7 cellular contexts compared by ENCODE assay signal in genomic region chr6:37695857-37696219, GRCh38. TPM values are rescaled to one million over a fixed set of nuclear protein-coding genes. Genes with fewer than 3 reads are reported as not detected.
DNase-seq lines count a peak whose midpoint lies in the region; ATAC-seq and TF ChIP-seq lines count a peak whose summit lies in the region.

No MANE protein-coding gene starts in this region.

- H3K27me3 ChIP-seq in hepatocyte: peaks cover 62% of the 10 kb centered on the region

- WGBS in hepatocyte (ENCODE audit: low lambda C conversion rate, missing lambda C conversion rate): 11% methylated on average over 19 of the region's 19 CpGs

- H3K9me2 ChIP-seq in hepatocyte (replicated peaks; ENCODE audit: insufficient read depth): no peaks in the 10 kb centered on the region

- H3K9me3 ChIP-seq in HEK293 (ENCODE audit: control insufficient read depth, insufficient read depth, low read depth, low read length) (no peaks in the 10 kb centered on the region), hepatocyte (ENCODE audit: low read depth) (no peaks in the 10 kb centered on the region)

- H3K4me1 ChIP-seq in HEK293 (ENCODE audit: control insufficient read depth, insufficient read depth, low read length): peaks cover 11% of the 10 kb centered on the region; the same call in 1 of the 2 replicates
- H3K4me1 ChIP-seq in hepatocyte (ENCODE audit: insufficient read depth): peaks cover 11% of the 10 kb centered on the region

- no peaks in the 10 kb centered on the region for H3K9me3 Mint-ChIP-seq in activated B cell treated with CpG ODN at 0.5 μM for 24 hours
- no peaks in the 10 kb centered on the region for H3K9me3 Mint-ChIP-seq in stimulated activated memory B cell treated with anti-CD40 and anti-IgM and Interleukin-4, amounts not matched to agents 10 μg/mL and 1 μg/mL and 100 μg/mL, for 72 hours

- POLR2A ChIA-PET in HEK293 (lab: Yijun Ruan, JAX) (no interaction called here), activated B cell treated with CpG ODN at 0.5 μM for 24 hours (lab: Charles Lee) (no interaction called here)

- H3K4me3 ChIP-seq in HEK293 (ENCODE audit: low read depth, low read length) (peak overlapping the region; percentile 62), hepatocyte (peak overlapping the region; percentile 24)

- H3K79me2 ChIP-seq in hepatocyte: no peaks in the 10 kb centered on the region

- H3K4me2 ChIP-seq in hepatocyte: peak overlapping the region; percentile 99

- peaks cover 18% of the 10 kb centered on the region for H3K27me3 Mint-ChIP-seq in activated B cell treated with CpG ODN at 0.5 μM for 24 hours
- H3K27me3 Mint-ChIP-seq in stimulated activated memory B cell treated with anti-CD40 and anti-IgM and Interleukin-4, amounts not matched to agents 10 μg/mL and 1 μg/mL and 100 μg/mL, for 72 hours: peaks cover 20% of the 10 kb centered on the region

- CTCF ChIA-PET in HEK293 (lab: Yijun Ruan, JAX) (interaction anchor here (1.2 kb wide), 1 partner anchor 9 kb away, joined by 5 read pairs; no protein-coding TSS in a partner anchor), activated B cell treated with CpG ODN at 0.5 μM for 24 hours (lab: Charles Lee) (no interaction called here)

- ATAC-seq in activated B cell treated with CpG ODN at 0.5 μM for 24 hours (ENCODE audit: low read depth) (no peak), GM18907 (IDR thresholded peaks at IDR 0.05; ENCODE audit: unreplicated experiment) (no peak)
- no peak for ATAC-seq in stimulated activated memory B cell treated with anti-CD40 and anti-IgM and Interleukin-4, amounts not matched to agents 10 μg/mL and 1 μg/mL and 100 μg/mL, for 72 hours

- H3K27ac ChIP-seq in HEK293 (ENCODE audit: extremely low read depth, low read depth, low read length): no peak overlapping the region; the same call in 1 of the 2 replicates
- H3K27ac ChIP-seq in hepatocyte: no peak overlapping the region

- TF ChIP-seq CTCF in HEK293 (tag by site-specific recombination; IDR thresholded peaks at IDR 0.05): no peak
- no peak for TF ChIP-seq CTCF in activated B cell treated with CpG ODN at 0.5 μM for 24 hours (IDR thresholded peaks at IDR 0.05)
- TF ChIP-seq CTCF in hepatocyte (IDR thresholded peaks at IDR 0.05; ENCODE audit: poor library complexity): no peak

- H3K4me3 Mint-ChIP-seq in activated B cell treated with CpG ODN at 0.5 μM for 24 hours: peak overlapping the region; percentile 80
- H3K4me3 Mint-ChIP-seq in stimulated activated memory B cell treated with anti-CD40 and anti-IgM and Interleukin-4, amounts not matched to agents 10 μg/mL and 1 μg/mL and 100 μg/mL, for 72 hours: peak overlapping the region; percentile 82

- intact Hi-C loops in activated B cell treated with CpG ODN at 0.5 μM for 24 hours (cut with micrococcal nuclease) (loop anchor here (2.0 to 5.0 kb wide), 6 partner anchors 15 to 1416 kb away; partner anchors contain the start of genes CCDC167 and CMTR1), head of caudate nucleus (cut with DNase I) (loop anchor here (10.0 kb wide), 2 partner anchors 131 to 331 kb away; no protein-coding TSS in a partner anchor)

- no peak overlapping the region for H2AFZ ChIP-seq in hepatocyte

- peaks cover 10% of the 10 kb centered on the region for H4K20me1 ChIP-seq in hepatocyte (ENCODE audit: insufficient read depth, poor library complexity, severe bottlenecking)

- H3K36me3 ChIP-seq in HEK293 (ENCODE audit: control insufficient read depth in 2 of 2, insufficient read depth in 1 of 2, low read length in 2 of 2) (peaks cover 0 to 3% of the 10 kb centered on the region in 2 experiments; a peak in 1 of 3 replicates), hepatocyte (replicated peaks; ENCODE audit: insufficient read depth, low read depth) (no peaks in the 10 kb centered on the region)

- peaks cover 20% of the 10 kb centered on the region for H3K4me1 Mint-ChIP-seq in activated B cell treated with CpG ODN at 0.5 μM for 24 hours
- peaks cover 54% of the 10 kb centered on the region for H3K4me1 Mint-ChIP-seq in stimulated activated memory B cell treated with anti-CD40 and anti-IgM and Interleukin-4, amounts not matched to agents 10 μg/mL and 1 μg/mL and 100 μg/mL, for 72 hours

- no peak for DNase-seq in activated B cell treated with CpG ODN at 0.5 μM for 24 hours
- no peak for DNase-seq in hepatocyte (ENCODE audit: low spot score)
- no peak for DNase-seq in head of caudate nucleus
- no peak for DNase-seq in NAMALWA (ENCODE audit: low spot score)

- peaks cover 2% of the 10 kb centered on the region for H3K36me3 Mint-ChIP-seq in activated B cell treated with CpG ODN at 0.5 μM for 24 hours (ENCODE audit: low read depth)
- H3K36me3 Mint-ChIP-seq in stimulated activated memory B cell treated with anti-CD40 and anti-IgM and Interleukin-4, amounts not matched to agents 10 μg/mL and 1 μg/mL and 100 μg/mL, for 72 hours: peaks cover 14% of the 10 kb centered on the region

- H3K27ac Mint-ChIP-seq in activated B cell treated with CpG ODN at 0.5 μM for 24 hours: no peak overlapping the region
- H3K27ac Mint-ChIP-seq in stimulated activated memory B cell treated with anti-CD40 and anti-IgM and Interleukin-4, amounts not matched to agents 10 μg/mL and 1 μg/mL and 100 μg/mL, for 72 hours: peak overlapping the region; percentile 18

TF ChIP-seq in HEK293, 187 proteins besides CTCF, POLR2A, EP300 and RAD21:
- TF ChIP-seq PRDM10 (tag by site-specific recombination; IDR thresholded peaks at IDR 0.05) (0 out of 2 replicates have a peak, but pooled peaks have one; percentile 28), ZEB2 (tag by site-specific recombination; IDR thresholded peaks at IDR 0.05) (no peak)

RNA-seq across cellular contexts. Expression of gene MDGA1, which starts 1.8 kb away (rescaled TPM):
- total RNA-seq in activated B cell treated with CpG ODN at 0.5 μM for 24 hours (6.1 and 6.7 TPM in 2 replicates), hepatocyte (2.8 and 5.8 TPM in 2 replicates)
- polyA plus RNA-seq in hepatocyte: 1.4 and 3.8 TPM in 2 replicates
